28 cellular contexts compared by ENCODE assay signal in the genomic region with DNA sequence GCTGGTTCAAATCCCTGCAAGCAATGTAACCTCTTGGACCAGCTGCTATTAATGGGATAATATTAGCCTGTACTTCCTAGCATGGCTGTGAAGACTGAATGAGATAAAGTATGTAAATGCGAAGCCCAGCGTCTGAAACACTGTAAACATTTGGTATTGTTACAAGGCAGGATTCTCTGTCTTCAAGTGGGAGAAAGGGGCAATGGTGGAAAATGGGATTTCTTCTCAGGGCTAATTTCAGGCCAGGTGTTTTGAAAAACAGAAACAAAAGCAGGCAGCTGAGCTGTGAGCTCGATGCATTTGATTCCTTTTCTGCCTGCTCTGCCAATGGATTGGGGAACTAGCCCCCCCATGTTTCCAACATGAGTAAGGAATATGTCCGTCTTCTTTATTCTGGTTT.
"Had no signal": no experiment of that assay in that cellular context is flagged by ENCODE, and none has a peak within 500 bp of the region (broad histone marks: within the 10 kb centered on the region; RNA-seq: fewer than 3 reads in every experiment).

No MANE protein-coding gene starts in this region.

- H3K9me3 ChIP-seq: breast epithelium, psoas muscle, thyroid gland, upper lobe of right lung had no signal

- ATAC-seq: activated CD8-positive, alpha-beta memory T cell treated with anti-CD3 and anti-CD28 coated beads, Interleukin-2, amount 10 ng/mL, durations not matched to agents 7 days and 5 days; activated CD8-positive, alpha-beta T cell treated with anti-CD3 and anti-CD28 coated beads, Interleukin-2, amount 10 ng/mL, durations not matched to agents 7 days and 5 days; activated naive CD8-positive, alpha-beta T cell treated with anti-CD3 and anti-CD28 coated beads, Interleukin-2, amount 50 U/mL, for 24 hours; esophagus mucosa; heart left ventricle; naive thymus-derived CD8-positive, alpha-beta T cell; psoas muscle; stimulated activated effector memory CD8-positive, alpha-beta T cell treated with anti-CD3 and anti-CD28 coated beads, Interleukin-12 subunit alpha, Interleukin-12 subunit beta, amount 100 ng/mL, for 72 hours; stimulated activated naive CD8-positive, alpha-beta T cell treated with anti-CD3 and anti-CD28 coated beads, Interleukin-15, amount 100 ng/mL, for 72 hours; upper lobe of right lung had no signal

- DNase-seq: activated B cell treated with CpG ODN at 0.5 μM for 24 hours; activated CD8-positive, alpha-beta memory T cell treated with anti-CD3 and anti-CD28 coated beads, Interleukin-2, amount 10 ng/mL, durations not matched to agents 7 days and 5 days; activated CD8-positive, alpha-beta T cell treated with anti-CD3 and anti-CD28 coated beads, Interleukin-2, amount 10 ng/mL, durations not matched to agents 7 days and 5 days; activated naive CD8-positive, alpha-beta T cell treated with anti-CD3 and anti-CD28 coated beads, Interleukin-2, amount 50 U/mL, for 24 hours; activated T-cell treated with anti-CD3 and anti-CD28 coated beads, Interleukin-2, amount 50 U/mL, for 48 hours; amygdala; central memory CD4-positive, alpha-beta T cell; foreskin fibroblast; heart left ventricle; hypothalamus; naive thymus-derived CD8-positive, alpha-beta T cell; occipital lobe; psoas muscle; sigmoid colon; small intestine; stimulated activated CD4-positive, alpha-beta T cell treated with anti-CD3 and anti-CD28 coated beads, Interleukin-4, amount 100 ng/mL, for 24 hours; stimulated activated naive CD8-positive, alpha-beta T cell treated with anti-CD3 and anti-CD28 coated beads, Interleukin-15, amount 100 ng/mL, for 72 hours; substantia nigra; thyroid gland; upper lobe of right lung had no signal

- H3K4me1 ChIP-seq: breast epithelium, heart left ventricle, parathyroid adenoma, psoas muscle, sigmoid colon, thyroid gland, upper lobe of right lung had no signal

- H3K9ac ChIP-seq: parathyroid adenoma had no signal

- H3K36me3 ChIP-seq: breast epithelium, heart left ventricle, sigmoid colon, thyroid gland, upper lobe of right lung had no signal

- H3K27ac ChIP-seq: breast epithelium, heart left ventricle, parathyroid adenoma, psoas muscle, sigmoid colon, thyroid gland, upper lobe of right lung had no signal

- H3K27ac Mint-ChIP-seq: activated B cell treated with CpG ODN at 0.5 μM for 24 hours; activated CD8-positive, alpha-beta memory T cell treated with anti-CD3 and anti-CD28 coated beads, Interleukin-2, amount 10 ng/mL, durations not matched to agents 7 days and 5 days; activated CD8-positive, alpha-beta T cell treated with anti-CD3 and anti-CD28 coated beads, Interleukin-2, amount 10 ng/mL, durations not matched to agents 7 days and 5 days; activated naive CD4-positive, alpha-beta T cell treated with anti-CD3 and anti-CD28 coated beads, Interleukin-2, amount 50 U/mL, for 24 hours; activated naive CD8-positive, alpha-beta T cell treated with anti-CD3 and anti-CD28 coated beads, Interleukin-2, amount 50 U/mL, for 24 hours; activated T-helper 2 cell treated with anti-CD3 and anti-CD28 coated beads, Interferon-gamma antibody, Interleukin-2, Interleukin-4, amounts not matched to agents 10 μg/mL and 5 μg/mL and 100 μg/mL, durations not matched to agents 14 hours and 24 hours and 36 hours; memory B cell; naive thymus-derived CD8-positive, alpha-beta T cell; stimulated activated effector memory CD8-positive, alpha-beta T cell treated with anti-CD3 and anti-CD28 coated beads, Interleukin-12 subunit alpha, Interleukin-12 subunit beta, amount 100 ng/mL, for 72 hours; stimulated activated naive CD8-positive, alpha-beta T cell treated with anti-CD3 and anti-CD28 coated beads, Interleukin-15, amount 100 ng/mL, for 72 hours had no signal

- H3K4me1 Mint-ChIP-seq: activated B cell treated with CpG ODN at 0.5 μM for 24 hours; activated CD8-positive, alpha-beta memory T cell treated with anti-CD3 and anti-CD28 coated beads, Interleukin-2, amount 10 ng/mL, durations not matched to agents 7 days and 5 days; activated naive CD4-positive, alpha-beta T cell treated with anti-CD3 and anti-CD28 coated beads, Interleukin-2, amount 50 U/mL, for 24 hours; activated naive CD8-positive, alpha-beta T cell treated with anti-CD3 and anti-CD28 coated beads, Interleukin-2, amount 50 U/mL, for 24 hours; memory B cell; naive thymus-derived CD8-positive, alpha-beta T cell; neural crest cell; stimulated activated effector memory CD8-positive, alpha-beta T cell treated with anti-CD3 and anti-CD28 coated beads, Interleukin-12 subunit alpha, Interleukin-12 subunit beta, amount 100 ng/mL, for 72 hours; stimulated activated naive CD8-positive, alpha-beta T cell treated with anti-CD3 and anti-CD28 coated beads, Interleukin-15, amount 100 ng/mL, for 72 hours had no signal

- H3K4me3 ChIP-seq: breast epithelium, heart left ventricle, psoas muscle, sigmoid colon, thyroid gland, upper lobe of right lung had no signal

- H3K4me3 Mint-ChIP-seq: activated B cell treated with CpG ODN at 0.5 μM for 24 hours; activated CD8-positive, alpha-beta memory T cell treated with anti-CD3 and anti-CD28 coated beads, Interleukin-2, amount 10 ng/mL, durations not matched to agents 7 days and 5 days; activated CD8-positive, alpha-beta T cell treated with anti-CD3 and anti-CD28 coated beads, Interleukin-2, amount 10 ng/mL, durations not matched to agents 7 days and 5 days; activated naive CD4-positive, alpha-beta T cell treated with anti-CD3 and anti-CD28 coated beads, Interleukin-2, amount 50 U/mL, for 24 hours; activated naive CD8-positive, alpha-beta T cell treated with anti-CD3 and anti-CD28 coated beads, Interleukin-2, amount 50 U/mL, for 24 hours; memory B cell; naive thymus-derived CD8-positive, alpha-beta T cell; neural crest cell; stimulated activated effector memory CD8-positive, alpha-beta T cell treated with anti-CD3 and anti-CD28 coated beads, Interleukin-12 subunit alpha, Interleukin-12 subunit beta, amount 100 ng/mL, for 72 hours; stimulated activated naive CD8-positive, alpha-beta T cell treated with anti-CD3 and anti-CD28 coated beads, Interleukin-15, amount 100 ng/mL, for 72 hours had no signal

- H3K27me3 ChIP-seq: breast epithelium, sigmoid colon, thyroid gland, upper lobe of right lung had no signal

- H3K27me3 Mint-ChIP-seq: activated B cell treated with CpG ODN at 0.5 μM for 24 hours; activated CD8-positive, alpha-beta memory T cell treated with anti-CD3 and anti-CD28 coated beads, Interleukin-2, amount 10 ng/mL, durations not matched to agents 7 days and 5 days; activated naive CD4-positive, alpha-beta T cell treated with anti-CD3 and anti-CD28 coated beads, Interleukin-2, amount 50 U/mL, for 24 hours; activated naive CD8-positive, alpha-beta T cell treated with anti-CD3 and anti-CD28 coated beads, Interleukin-2, amount 50 U/mL, for 24 hours; stimulated activated naive CD8-positive, alpha-beta T cell treated with anti-CD3 and anti-CD28 coated beads, Interleukin-15, amount 100 ng/mL, for 72 hours had no signal

- H3K36me3 Mint-ChIP-seq: activated CD8-positive, alpha-beta memory T cell treated with anti-CD3 and anti-CD28 coated beads, Interleukin-2, amount 10 ng/mL, durations not matched to agents 7 days and 5 days; activated naive CD4-positive, alpha-beta T cell treated with anti-CD3 and anti-CD28 coated beads, Interleukin-2, amount 50 U/mL, for 24 hours; memory B cell; stimulated activated effector memory CD8-positive, alpha-beta T cell treated with anti-CD3 and anti-CD28 coated beads, Interleukin-12 subunit alpha, Interleukin-12 subunit beta, amount 100 ng/mL, for 72 hours had no signal
